In the genomic region with DNA sequence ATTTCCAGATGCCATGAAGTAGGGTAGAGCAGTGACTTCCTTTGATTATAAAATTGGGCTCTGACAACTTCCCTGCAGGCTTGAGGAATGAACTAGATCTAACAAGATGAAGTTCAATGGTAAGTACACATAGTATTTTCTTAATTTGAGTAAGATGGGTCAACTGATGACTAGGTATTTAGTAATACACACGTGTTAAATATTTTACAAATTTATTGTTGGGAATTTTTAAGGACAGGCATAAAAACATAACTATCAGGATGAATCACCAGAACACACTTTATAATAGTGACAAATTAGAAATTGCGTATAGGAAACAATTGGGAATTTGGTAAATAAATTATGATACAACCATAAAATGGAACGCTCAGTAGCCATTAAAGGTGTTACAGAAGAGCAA, we compare ENCODE assay signal across 35 cellular contexts.
"Had no signal": no experiment of that assay in that cellular context is flagged by ENCODE, and none has a peak within 500 bp of the region (broad histone marks: within the 10 kb centered on the region; RNA-seq: fewer than 3 reads in every experiment).

No MANE protein-coding gene starts in this region.

- H3K36me3 Mint-ChIP-seq: activated CD4-positive, alpha-beta memory T cell treated with anti-CD3 and anti-CD28 coated beads for 36 hours; activated CD8-positive, alpha-beta memory T cell treated with anti-CD3 and anti-CD28 coated beads, Interleukin-2, amount 10 ng/mL, durations not matched to agents 7 days and 5 days; activated naive CD4-positive, alpha-beta T cell treated with anti-CD3 and anti-CD28 coated beads, Interleukin-2, amount 50 U/mL, for 24 hours; activated naive CD8-positive, alpha-beta T cell treated with anti-CD3 and anti-CD28 coated beads for 36 hours; T-cell had no signal

- H3K27ac ChIP-seq: adrenal gland, body of pancreas, cardiac muscle cell, colonic mucosa, gastroesophageal sphincter, heart right ventricle had no signal

- H3K4me1 Mint-ChIP-seq: activated CD4-positive, alpha-beta T cell treated with anti-CD3 and anti-CD28 coated beads for 36 hours; activated CD4-positive, alpha-beta T cell treated with anti-CD3 and anti-CD28 coated beads, Interleukin-2, amount 10 ng/mL, durations not matched to agents 24 days and 14 days; activated CD8-positive, alpha-beta memory T cell treated with anti-CD3 and anti-CD28 coated beads, Interleukin-2, amount 10 ng/mL, durations not matched to agents 7 days and 5 days; activated naive CD4-positive, alpha-beta T cell treated with anti-CD3 and anti-CD28 coated beads, Interleukin-2, amount 50 U/mL, for 24 hours; activated naive CD8-positive, alpha-beta T cell treated with anti-CD3 and anti-CD28 coated beads for 36 hours; activated naive CD8-positive, alpha-beta T cell treated with anti-CD3 and anti-CD28 coated beads, Interleukin-2, amount 50 U/mL, for 24 hours; T-cell had no signal

- H3K27me3 ChIP-seq: adrenal gland, body of pancreas, cardiac muscle cell, colonic mucosa, gastroesophageal sphincter, heart right ventricle had no signal

- H3K9me3 ChIP-seq: adrenal gland, body of pancreas, colonic mucosa, gastroesophageal sphincter had no signal

- H3K27ac Mint-ChIP-seq: activated CD4-positive, alpha-beta memory T cell treated with anti-CD3 and anti-CD28 coated beads for 36 hours; activated CD4-positive, alpha-beta T cell treated with anti-CD3 and anti-CD28 coated beads for 36 hours; activated CD4-positive, alpha-beta T cell treated with anti-CD3 and anti-CD28 coated beads, Interleukin-2, amount 10 ng/mL, durations not matched to agents 24 days and 14 days; activated CD8-positive, alpha-beta memory T cell treated with anti-CD3 and anti-CD28 coated beads, Interleukin-2, amount 10 ng/mL, durations not matched to agents 7 days and 5 days; activated CD8-positive, alpha-beta T cell treated with anti-CD3 and anti-CD28 coated beads, Interleukin-2, amount 10 ng/mL, durations not matched to agents 7 days and 5 days; activated naive CD4-positive, alpha-beta T cell treated with anti-CD3 and anti-CD28 coated beads for 36 hours; activated naive CD4-positive, alpha-beta T cell treated with anti-CD3 and anti-CD28 coated beads, Interleukin-2, amount 50 U/mL, for 24 hours; activated naive CD8-positive, alpha-beta T cell treated with anti-CD3 and anti-CD28 coated beads for 36 hours; activated naive CD8-positive, alpha-beta T cell treated with anti-CD3 and anti-CD28 coated beads, Interleukin-2, amount 50 U/mL, for 24 hours; activated T-helper 1 cell treated with anti-CD3 and anti-CD28 coated beads, Interleukin-12 subunit alpha, Interleukin-12 subunit beta, Interleukin-2, Interleukin-4 antibody, amounts not matched to agents 30 ng/mL and 10 ng/mL and 1 ng/mL, durations not matched to agents 14 hours and 24 hours and 36 hours; activated T-helper 2 cell treated with anti-CD3 and anti-CD28 coated beads, Interferon-gamma antibody, Interleukin-2, Interleukin-4, amounts not matched to agents 10 μg/mL and 5 μg/mL and 100 μg/mL, durations not matched to agents 14 hours and 24 hours and 36 hours; T-cell; T-helper 1 cell treated with Interleukin-12 subunit alpha and Interleukin-12 subunit beta and Interleukin-4 antibody, amounts not matched to agents 30 μg/mL and 1 μg/mL, for 36 hours; T-helper 2 cell treated with Interferon-gamma antibody and Interleukin-4, amounts not matched to agents 5 μg/mL and 100 μg/mL, for 36 hours had no signal

- H3K36me3 ChIP-seq: adrenal gland, cardiac muscle cell, colonic mucosa, gastroesophageal sphincter, heart right ventricle had no signal

- DNase-seq: activated CD4-positive, alpha-beta memory T cell treated with anti-CD3 and anti-CD28 coated beads for 36 hours; activated CD4-positive, alpha-beta T cell treated with anti-CD3 and anti-CD28 coated beads for 36 hours; activated CD4-positive, alpha-beta T cell treated with anti-CD3 and anti-CD28 coated beads, Interleukin-2, amount 10 ng/mL, durations not matched to agents 24 days and 14 days; activated CD4-positive, CD25-positive, alpha-beta regulatory T cell; activated CD4-positive, CD25-positive, alpha-beta regulatory T cell treated with anti-CD3 and anti-CD28 coated beads, Interleukin-2, amount 50 U/mL, for 72 hours; activated CD8-positive, alpha-beta memory T cell treated with anti-CD3 and anti-CD28 coated beads, Interleukin-2, amount 10 ng/mL, durations not matched to agents 7 days and 5 days; activated CD8-positive, alpha-beta memory T cell treated with anti-CD3 and anti-CD28 coated beads, Interleukin-2, amount 50 U/mL, for 4 hours; activated CD8-positive, alpha-beta T cell treated with anti-CD3 and anti-CD28 coated beads, Interleukin-2, amount 10 ng/mL, durations not matched to agents 7 days and 5 days; activated effector memory CD4-positive, alpha-beta T cell treated with anti-CD3 and anti-CD28 coated beads, Interleukin-2, amount 50 U/mL, for 16 hours; activated naive CD4-positive, alpha-beta T cell treated with anti-CD3 and anti-CD28 coated beads for 36 hours; activated naive CD8-positive, alpha-beta T cell treated with anti-CD3 and anti-CD28 coated beads for 36 hours; activated naive CD8-positive, alpha-beta T cell treated with anti-CD3 and anti-CD28 coated beads, Interleukin-2, amount 50 U/mL, for 24 hours; activated T-cell treated with anti-CD3 and anti-CD28 coated beads, Interleukin-2, amount 50 U/mL, for 1 hour; activated T-cell treated with anti-CD3 and anti-CD28 coated beads, Interleukin-2, amount 50 U/mL, for 48 hours; adrenal gland; amygdala; aorta; body of pancreas; central memory CD4-positive, alpha-beta T cell; cerebellar nuclear complex; colonic mucosa; effector CD8-positive, alpha-beta T cell; foreskin melanocyte; heart right ventricle; T-cell had no signal

- H3K4me3 ChIP-seq: adrenal gland, body of pancreas, cardiac muscle cell, colonic mucosa, gastroesophageal sphincter, heart right ventricle had no signal

- H3K4me3 Mint-ChIP-seq: activated CD4-positive, alpha-beta memory T cell treated with anti-CD3 and anti-CD28 coated beads for 36 hours; activated CD4-positive, alpha-beta T cell treated with anti-CD3 and anti-CD28 coated beads for 36 hours; activated CD4-positive, alpha-beta T cell treated with anti-CD3 and anti-CD28 coated beads, Interleukin-2, amount 10 ng/mL, durations not matched to agents 24 days and 14 days; activated CD8-positive, alpha-beta memory T cell treated with anti-CD3 and anti-CD28 coated beads, Interleukin-2, amount 10 ng/mL, durations not matched to agents 7 days and 5 days; activated CD8-positive, alpha-beta T cell treated with anti-CD3 and anti-CD28 coated beads, Interleukin-2, amount 10 ng/mL, durations not matched to agents 7 days and 5 days; activated naive CD4-positive, alpha-beta T cell treated with anti-CD3 and anti-CD28 coated beads for 36 hours; activated naive CD4-positive, alpha-beta T cell treated with anti-CD3 and anti-CD28 coated beads, Interleukin-2, amount 50 U/mL, for 24 hours; activated naive CD8-positive, alpha-beta T cell treated with anti-CD3 and anti-CD28 coated beads for 36 hours; activated naive CD8-positive, alpha-beta T cell treated with anti-CD3 and anti-CD28 coated beads, Interleukin-2, amount 50 U/mL, for 24 hours; activated T-helper 1 cell treated with anti-CD3 and anti-CD28 coated beads, Interleukin-12 subunit alpha, Interleukin-12 subunit beta, Interleukin-2, Interleukin-4 antibody, amounts not matched to agents 30 ng/mL and 10 ng/mL and 1 ng/mL, durations not matched to agents 14 hours and 24 hours and 36 hours; T-cell; T-helper 1 cell treated with Interleukin-12 subunit alpha and Interleukin-12 subunit beta and Interleukin-4 antibody, amounts not matched to agents 30 μg/mL and 1 μg/mL, for 36 hours; T-helper 2 cell treated with Interferon-gamma antibody and Interleukin-4, amounts not matched to agents 5 μg/mL and 100 μg/mL, for 36 hours had no signal

- H3K4me1 ChIP-seq: adrenal gland, body of pancreas, colonic mucosa, gastroesophageal sphincter, heart right ventricle had no signal

- H3K9me3 Mint-ChIP-seq: activated CD4-positive, alpha-beta T cell treated with anti-CD3 and anti-CD28 coated beads, Interleukin-2, amount 10 ng/mL, durations not matched to agents 24 days and 14 days; activated naive CD4-positive, alpha-beta T cell treated with anti-CD3 and anti-CD28 coated beads for 36 hours; activated naive CD8-positive, alpha-beta T cell treated with anti-CD3 and anti-CD28 coated beads for 36 hours; activated T-helper 1 cell treated with anti-CD3 and anti-CD28 coated beads, Interleukin-12 subunit alpha, Interleukin-12 subunit beta, Interleukin-2, Interleukin-4 antibody, amounts not matched to agents 30 ng/mL and 10 ng/mL and 1 ng/mL, durations not matched to agents 14 hours and 24 hours and 36 hours; activated T-helper 2 cell treated with anti-CD3 and anti-CD28 coated beads, Interferon-gamma antibody, Interleukin-2, Interleukin-4, amounts not matched to agents 10 μg/mL and 5 μg/mL and 100 μg/mL, durations not matched to agents 14 hours and 24 hours and 36 hours; T-helper 1 cell treated with Interleukin-12 subunit alpha and Interleukin-12 subunit beta and Interleukin-4 antibody, amounts not matched to agents 30 μg/mL and 1 μg/mL, for 36 hours; T-helper 2 cell treated with Interferon-gamma antibody and Interleukin-4, amounts not matched to agents 5 μg/mL and 100 μg/mL, for 36 hours had no signal

- FAIRE-seq: endometrium, endothelial cell of umbilical vein had no signal

- ATAC-seq: activated CD4-positive, alpha-beta T cell treated with anti-CD3 and anti-CD28 coated beads for 36 hours; activated CD8-positive, alpha-beta memory T cell treated with anti-CD3 and anti-CD28 coated beads, Interleukin-2, amount 10 ng/mL, durations not matched to agents 7 days and 5 days; activated CD8-positive, alpha-beta T cell treated with anti-CD3 and anti-CD28 coated beads, Interleukin-2, amount 10 ng/mL, durations not matched to agents 7 days and 5 days; activated naive CD8-positive, alpha-beta T cell treated with anti-CD3 and anti-CD28 coated beads, Interleukin-2, amount 50 U/mL, for 24 hours; body of pancreas; esophagus mucosa; gastroesophageal sphincter; heart right ventricle; T-cell had no signal

- H3K27me3 Mint-ChIP-seq: activated CD4-positive, alpha-beta memory T cell treated with anti-CD3 and anti-CD28 coated beads for 36 hours; activated CD4-positive, alpha-beta T cell treated with anti-CD3 and anti-CD28 coated beads for 36 hours; activated CD4-positive, alpha-beta T cell treated with anti-CD3 and anti-CD28 coated beads, Interleukin-2, amount 10 ng/mL, durations not matched to agents 24 days and 14 days; activated CD8-positive, alpha-beta memory T cell treated with anti-CD3 and anti-CD28 coated beads, Interleukin-2, amount 10 ng/mL, durations not matched to agents 7 days and 5 days; activated naive CD4-positive, alpha-beta T cell treated with anti-CD3 and anti-CD28 coated beads, Interleukin-2, amount 50 U/mL, for 24 hours; activated naive CD8-positive, alpha-beta T cell treated with anti-CD3 and anti-CD28 coated beads for 36 hours; activated naive CD8-positive, alpha-beta T cell treated with anti-CD3 and anti-CD28 coated beads, Interleukin-2, amount 50 U/mL, for 24 hours; T-cell had no signal
